Comparison of ENCODE assay signal across 13 cellular contexts in genomic region chr1:22089134-22089571, GRCh38. TPM values are rescaled to one million over a fixed set of nuclear protein-coding genes. Genes with fewer than 3 reads are reported as not detected.
DNase-seq lines count a peak whose midpoint lies in the region; ATAC-seq, FAIRE-seq and TF ChIP-seq lines count a peak whose summit lies in the region.
"Had no signal": no experiment of that assay in that cellular context is flagged by ENCODE, and none has a peak within 500 bp of the region (broad histone marks: within the 10 kb centered on the region; RNA-seq: fewer than 3 reads in every experiment).

No MANE protein-coding gene starts in this region.

- WGBS in mesodermal cell (ENCODE audit: insufficient coverage in 2 of 2), 2 experiments = 80 to 90% methylated on average over 2 of the region's 3 CpGs

- H3K36me3 ChIP-seq in ACC112 (ENCODE audit: insufficient read depth, low read length) (peaks cover 31% of the 10 kb centered on the region), mesodermal cell (ENCODE audit: control insufficient read depth, insufficient read depth, low read length) (peaks cover 76% of the 10 kb centered on the region)

- peaks cover 86% of the 10 kb centered on the region for H3K36me3 Mint-ChIP-seq in activated T-helper 2 cell treated with anti-CD3 and anti-CD28 coated beads, Interferon-gamma antibody, Interleukin-2, Interleukin-4, amounts not matched to agents 10 μg/mL and 5 μg/mL and 100 μg/mL, durations not matched to agents 14 hours and 24 hours and 36 hours (ENCODE audit: low read depth)
- peaks cover 54% of the 10 kb centered on the region for H3K36me3 Mint-ChIP-seq in nephron progenitor cell (ENCODE audit: low read depth)

- no peaks in the 10 kb centered on the region for H3K9me3 Mint-ChIP-seq in activated T-helper 2 cell treated with anti-CD3 and anti-CD28 coated beads, Interferon-gamma antibody, Interleukin-2, Interleukin-4, amounts not matched to agents 10 μg/mL and 5 μg/mL and 100 μg/mL, durations not matched to agents 14 hours and 24 hours and 36 hours
- H3K9me3 Mint-ChIP-seq in nephron progenitor cell = peaks cover 11% of the 10 kb centered on the region

- H3K27me3 ChIP-seq in ACC112 (ENCODE audit: insufficient read depth, low read length) = no peaks in the 10 kb centered on the region
- H3K27me3 ChIP-seq: tibial artery had no signal

- peak overlapping the region; percentile 38 for H3K4me3 Mint-ChIP-seq in activated T-helper 2 cell treated with anti-CD3 and anti-CD28 coated beads, Interferon-gamma antibody, Interleukin-2, Interleukin-4, amounts not matched to agents 10 μg/mL and 5 μg/mL and 100 μg/mL, durations not matched to agents 14 hours and 24 hours and 36 hours (ENCODE audit: low read depth)
- H3K4me3 Mint-ChIP-seq in nephron progenitor cell = no peak overlapping the region

- no peak for TF ChIP-seq CTCF in nephron progenitor cell (IDR thresholded peaks at IDR 0.05)

- ATAC-seq in HG03442 (IDR thresholded peaks at IDR 0.05; ENCODE audit: unreplicated experiment) (no peak), HG02852 (IDR thresholded peaks at IDR 0.05; ENCODE audit: unreplicated experiment) (no peak)

- FAIRE-seq in GM12891 (lab: Jason Lieb, UNC) = peak; percentile 26
- FAIRE-seq: bronchial epithelial cell, frontal cortex had no signal

- intact Hi-C loops in activated T-helper 2 cell treated with anti-CD3 and anti-CD28 coated beads, Interferon-gamma antibody, Interleukin-2, Interleukin-4, amounts not matched to agents 10 μg/mL and 5 μg/mL and 100 μg/mL, durations not matched to agents 14 hours and 24 hours and 36 hours (cut with micrococcal nuclease) = loop anchor here (2.0 kb wide), 2 partner anchors 14 to 34 kb away; no protein-coding TSS in a partner anchor

- H3K4me1 Mint-ChIP-seq in activated T-helper 2 cell treated with anti-CD3 and anti-CD28 coated beads, Interferon-gamma antibody, Interleukin-2, Interleukin-4, amounts not matched to agents 10 μg/mL and 5 μg/mL and 100 μg/mL, durations not matched to agents 14 hours and 24 hours and 36 hours (ENCODE audit: low read depth) = peaks cover 75% of the 10 kb centered on the region
- peaks cover 39% of the 10 kb centered on the region for H3K4me1 Mint-ChIP-seq in nephron progenitor cell

- H3K4me1 ChIP-seq in ACC112 (ENCODE audit: control insufficient read depth, insufficient read depth, low read length, unreplicated experiment) (peaks cover 42% of the 10 kb centered on the region), mesodermal cell (ENCODE audit: control insufficient read depth, insufficient read depth, low read length, poor library complexity, severe bottlenecking) (peaks cover 43% of the 10 kb centered on the region)

- peaks cover 83% of the 10 kb centered on the region for H3K79me2 ChIP-seq in ACC112 (ENCODE audit: control insufficient read depth, insufficient read depth, low read length, unreplicated experiment)

- H3K4me3 ChIP-seq in ACC112 (ENCODE audit: low read depth, low read length) (peak overlapping the region; percentile 20; the same call in 1 of the 2 replicates), mesodermal cell (ENCODE audit: extremely low read depth, insufficient read depth, low read length, poor library complexity, severe bottlenecking) (no peak overlapping the region)

- no peak for TF ChIP-seq POLR2A in GM12891 (IDR thresholded peaks at IDR 0.05; ENCODE audit: low read depth, low read length)

- DNase-seq in GM12891 (ENCODE audit: insufficient read length, low spot score) (no peak), NCI-H524 treated with DMSO at 0.1 percent for 48 hours (lab: John Stamatoyannopoulos, UW) (no peak), nephron progenitor cell (no peak)
- no peak for DNase-seq in activated T-helper 2 cell treated with anti-CD3 and anti-CD28 coated beads, Interferon-gamma antibody, Interleukin-2, Interleukin-4, amounts not matched to agents 10 μg/mL and 5 μg/mL and 100 μg/mL, durations not matched to agents 14 hours and 24 hours and 36 hours (ENCODE audit: low spot score)
- DNase-seq: NCI-H1092 treated with DMSO at 0.1 percent for 48 hours; stimulated activated CD4-positive, alpha-beta T cell treated with anti-CD3 and anti-CD28 coated beads, Interleukin-2, amount 100 ng/mL, for 24 hours; tibial artery had no signal

- H3K27me3 Mint-ChIP-seq in activated T-helper 2 cell treated with anti-CD3 and anti-CD28 coated beads, Interferon-gamma antibody, Interleukin-2, Interleukin-4, amounts not matched to agents 10 μg/mL and 5 μg/mL and 100 μg/mL, durations not matched to agents 14 hours and 24 hours and 36 hours (ENCODE audit: low read depth) = no peaks in the 10 kb centered on the region
- H3K27me3 Mint-ChIP-seq in nephron progenitor cell (ENCODE audit: low read depth, poor library complexity) = no peaks in the 10 kb centered on the region

- H3K9me3 ChIP-seq in mesodermal cell (ENCODE audit: control insufficient read depth, low read length) = no peaks in the 10 kb centered on the region
- H3K9me3 ChIP-seq: tibial artery had no signal

- H3K27ac Mint-ChIP-seq in activated T-helper 2 cell treated with anti-CD3 and anti-CD28 coated beads, Interferon-gamma antibody, Interleukin-2, Interleukin-4, amounts not matched to agents 10 μg/mL and 5 μg/mL and 100 μg/mL, durations not matched to agents 14 hours and 24 hours and 36 hours = peak overlapping the region; percentile 67
- no peak overlapping the region for H3K27ac Mint-ChIP-seq in nephron progenitor cell

- no peak overlapping the region for H2AFZ ChIP-seq in ACC112 (ENCODE audit: low read length, unreplicated experiment)

- H3K27ac ChIP-seq in ACC112 (ENCODE audit: low read depth, low read length) (peak overlapping the region; percentile 25), mesodermal cell (ENCODE audit: low read depth, low read length, severe bottlenecking) (peak overlapping the region; percentile 50)

TF ChIP-seq in GM12891, 5 proteins besides CTCF, POLR2A, EP300 and RAD21:
- no peak for TF ChIP-seq POU2F2 (IDR thresholded peaks at IDR 0.05; ENCODE audit: low read depth, low read length)
- TF ChIP-seq PAX5 (IDR thresholded peaks at IDR 0.05; ENCODE audit: insufficient read depth, low read length, severe bottlenecking) = no peak
- TF ChIP-seq TAF1 (IDR thresholded peaks at IDR 0.05; ENCODE audit: low read depth, low read length) = no peak
- TF ChIP-seq SPI1 (IDR thresholded peaks at IDR 0.05; ENCODE audit: low read depth, low read length) = no peak
- TF ChIP-seq POLR2AphosphoS5 (IDR thresholded peaks at IDR 0.05; ENCODE audit: low read depth, low read length) = no peak

RNA-seq across cellular contexts. Expression of gene CDC42, which starts 36.6 kb away (rescaled TPM):
- polyA plus RNA-seq in GM12891 (2012; ENCODE audit: low read depth, missing spikeins) = 265 TPM
- 342 and 350 TPM in 2 replicates for total RNA-seq in activated T-helper 2 cell treated with anti-CD3 and anti-CD28 coated beads, Interferon-gamma antibody, Interleukin-2, Interleukin-4, amounts not matched to agents 10 μg/mL and 5 μg/mL and 100 μg/mL, durations not matched to agents 14 hours and 24 hours and 36 hours
- 350 TPM for polyA plus RNA-seq in mesodermal cell (2013, experiment 1 of 2)
- 335 TPM for polyA plus RNA-seq in mesodermal cell (2013, experiment 2 of 2)

RNA-seq across cellular contexts. Expression of gene WNT4, which starts 53.7 kb away (rescaled TPM):
- polyA plus RNA-seq in GM12891 (2012; ENCODE audit: low read depth, missing spikeins) = 0.13 TPM
- not detected in 2 replicates for total RNA-seq in activated T-helper 2 cell treated with anti-CD3 and anti-CD28 coated beads, Interferon-gamma antibody, Interleukin-2, Interleukin-4, amounts not matched to agents 10 μg/mL and 5 μg/mL and 100 μg/mL, durations not matched to agents 14 hours and 24 hours and 36 hours
- 0.48 TPM for polyA plus RNA-seq in mesodermal cell (2013, experiment 1 of 2)
- 0.20 TPM for polyA plus RNA-seq in mesodermal cell (2013, experiment 2 of 2)
